Comparison of ENCODE assay signal across 1 cellular context in genomic region chr3:43882976-43883680, GRCh38.
TF ChIP-seq lines count a peak whose summit lies in the region.

No MANE protein-coding gene starts in this region.

TF ChIP-seq in GM23338, 12 proteins besides CTCF, POLR2A, EP300 and RAD21 (continued from another document):
- no peak for TF ChIP-seq ZNF462 (CRISPR knock-in tag; IDR thresholded peaks at IDR 0.05)
- TF ChIP-seq EZH2 (IDR thresholded peaks at IDR 0.05; ENCODE audit: low read depth, unreplicated experiment): no peak
- TF ChIP-seq JUNB (IDR thresholded peaks at IDR 0.05; ENCODE audit: unreplicated experiment): no peak
- no peak for TF ChIP-seq STAT1 (IDR thresholded peaks at IDR 0.05; ENCODE audit: unreplicated experiment)
- TF ChIP-seq CREB1 (CRISPR knock-in tag; IDR thresholded peaks at IDR 0.05; ENCODE audit: low read depth): no peak
- TF ChIP-seq ETS1 (IDR thresholded peaks at IDR 0.05): no peak
- TF ChIP-seq REST (IDR thresholded peaks at IDR 0.05; ENCODE audit: unreplicated experiment): no peak
- no peak for TF ChIP-seq POLR2AphosphoS5 (IDR thresholded peaks at IDR 0.05; ENCODE audit: low read depth)
- no peak for TF ChIP-seq ZNF114 (CRISPR knock-in tag; IDR thresholded peaks at IDR 0.05)
- no peak for TF ChIP-seq NANOG (IDR thresholded peaks at IDR 0.05; ENCODE audit: borderline replicate concordance)
